ENCODE assay signal across 8 cellular contexts in the genomic region with DNA sequence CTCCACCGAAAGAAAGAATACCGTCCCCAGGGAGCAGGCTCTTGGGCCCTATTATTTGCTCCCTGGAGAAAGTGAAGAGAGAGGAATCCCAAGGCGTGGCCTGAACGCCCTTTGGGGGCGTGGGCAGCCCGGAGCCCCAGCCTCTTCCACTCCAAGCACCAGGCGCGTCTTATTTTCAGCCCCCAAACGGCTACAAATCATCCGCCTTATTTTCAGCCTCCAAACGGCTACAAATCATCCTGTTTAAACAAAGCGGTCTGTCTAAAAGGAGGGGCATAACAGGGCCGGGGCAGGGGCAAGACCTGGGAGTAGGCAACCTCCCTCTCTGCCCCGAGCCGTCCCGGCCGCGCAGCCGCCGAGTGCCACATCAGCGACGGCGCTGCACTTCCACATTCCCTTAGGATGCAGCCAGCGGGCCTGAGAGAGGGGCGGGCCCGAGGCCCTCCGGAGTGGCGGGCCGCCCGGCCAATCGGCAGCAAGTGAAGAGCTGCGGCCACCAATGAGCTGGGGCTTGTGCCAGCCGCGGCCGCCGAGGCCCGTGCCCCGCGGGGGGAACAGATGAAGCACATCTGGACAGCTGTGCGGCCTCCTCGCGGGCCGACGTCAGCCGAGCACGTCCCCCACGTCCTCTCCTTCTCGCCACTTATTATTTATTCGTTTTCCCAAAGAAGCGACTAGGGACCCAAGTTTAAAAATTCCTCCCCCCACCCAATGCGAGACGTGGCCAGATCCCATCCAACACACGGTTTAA. TPM values are rescaled to one million over a fixed set of nuclear protein-coding genes. Genes with fewer than 3 reads are reported as not detected.
A peak's percentile ranks its signal among the peaks of the same experiment; 100 is the strongest.
DNase-seq lines count a peak whose midpoint lies in the region; ATAC-seq and TF ChIP-seq lines count a peak whose summit lies in the region.

TMEM45A (plus strand) TSS at position 561 of the 751 bp plus-strand sequence. CDS start 62,593 bp downstream, outside the sequence.

- H3K4me3 ChIP-seq in left lung: peak within 1 kb of the TSS; percentile 31 to 49

- TF ChIP-seq POLR2A in GM19193 (IDR thresholded peaks at IDR 0.05; ENCODE audit: extremely low read depth, insufficient read depth, insufficient read length): peak; percentile 55

- no peaks in the 10 kb centered on the region for H3K36me3 Mint-ChIP-seq in activated CD4-positive, alpha-beta T cell treated with anti-CD3 and anti-CD28 coated beads, Interleukin-2, amount 10 ng/mL, durations not matched to agents 7 days and 5 days (ENCODE audit: low read depth)
- H3K36me3 Mint-ChIP-seq in dendritic cell treated with granulocyte-macrophage colony-stimulating factor and Interleukin-4, amounts not matched to agents 40 ng/mL and 50 ng/mL, for 4 days (ENCODE audit: low read depth): no peaks in the 10 kb centered on the region

- no peak for TF ChIP-seq CTCF in left lung (IDR thresholded peaks at IDR 0.05)

- ATAC-seq in HG03378 (IDR thresholded peaks at IDR 0.05; ENCODE audit: unreplicated experiment) (peak; percentile 90), left lung (peak; percentile 100)

- H3K36me3 ChIP-seq in left lung: no peaks in the 10 kb centered on the region

- CTCF ChIA-PET in activated CD4-positive, alpha-beta T cell treated with anti-CD3 and anti-CD28 coated beads, Interleukin-2, amount 10 ng/mL, durations not matched to agents 7 days and 5 days (lab: Charles Lee): interaction anchor here (1.1 kb wide), 1 partner anchor 9 kb away, joined by 4 read pairs; no protein-coding TSS in a partner anchor

- H3K27me3 Mint-ChIP-seq in activated CD4-positive, alpha-beta T cell treated with anti-CD3 and anti-CD28 coated beads, Interleukin-2, amount 10 ng/mL, durations not matched to agents 7 days and 5 days: peaks cover 21% of the 10 kb centered on the region
- peaks cover 20% of the 10 kb centered on the region for H3K27me3 Mint-ChIP-seq in dendritic cell treated with granulocyte-macrophage colony-stimulating factor and Interleukin-4, amounts not matched to agents 40 ng/mL and 50 ng/mL, for 4 days

- H3K9me3 Mint-ChIP-seq in activated CD4-positive, alpha-beta T cell treated with anti-CD3 and anti-CD28 coated beads, Interleukin-2, amount 10 ng/mL, durations not matched to agents 7 days and 5 days: no peaks in the 10 kb centered on the region
- H3K9me3 Mint-ChIP-seq in dendritic cell treated with granulocyte-macrophage colony-stimulating factor and Interleukin-4, amounts not matched to agents 40 ng/mL and 50 ng/mL, for 4 days: no peaks in the 10 kb centered on the region

- no peaks in the 10 kb centered on the region for H3K27me3 ChIP-seq in left lung

- peaks cover 0 to 12% of the 10 kb centered on the region in 2 donors for H3K4me1 ChIP-seq in left lung

- H3K27ac ChIP-seq in left lung: peak within 1 kb of the TSS; percentile 80 to 86

- POLR2A ChIA-PET in activated CD4-positive, alpha-beta T cell treated with anti-CD3 and anti-CD28 coated beads, Interleukin-2, amount 10 ng/mL, durations not matched to agents 7 days and 5 days (lab: Charles Lee): interaction anchor here (0.7 kb wide), 1 partner anchor 173 kb away, joined by 3 read pairs; no protein-coding TSS in a partner anchor

- intact Hi-C loops in dendritic cell treated with granulocyte-macrophage colony-stimulating factor and Interleukin-4, amounts not matched to agents 40 ng/mL and 50 ng/mL, for 4 days (cut with micrococcal nuclease): loop anchor here (1.0 to 10.0 kb wide), 3 partner anchors 91 to 215 kb away; partner anchors contain the start of genes LNP1, NIT2, TFG and TOMM70
- intact Hi-C loops in left lung (cut with DNase I): no loop called here

- no peak within 1 kb of the TSS for H3K27ac Mint-ChIP-seq in activated CD4-positive, alpha-beta T cell treated with anti-CD3 and anti-CD28 coated beads, Interleukin-2, amount 10 ng/mL, durations not matched to agents 7 days and 5 days
- H3K27ac Mint-ChIP-seq in dendritic cell treated with granulocyte-macrophage colony-stimulating factor and Interleukin-4, amounts not matched to agents 40 ng/mL and 50 ng/mL, for 4 days: peak within 1 kb of the TSS; percentile 61

- H3K9me3 ChIP-seq in left lung: no peaks in the 10 kb centered on the region

- peak within 1 kb of the TSS; percentile 79 for H3K4me3 Mint-ChIP-seq in activated CD4-positive, alpha-beta T cell treated with anti-CD3 and anti-CD28 coated beads, Interleukin-2, amount 10 ng/mL, durations not matched to agents 7 days and 5 days
- peak within 1 kb of the TSS; percentile 76 for H3K4me3 Mint-ChIP-seq in dendritic cell treated with granulocyte-macrophage colony-stimulating factor and Interleukin-4, amounts not matched to agents 40 ng/mL and 50 ng/mL, for 4 days

- peaks cover 13% of the 10 kb centered on the region for H3K4me1 Mint-ChIP-seq in activated CD4-positive, alpha-beta T cell treated with anti-CD3 and anti-CD28 coated beads, Interleukin-2, amount 10 ng/mL, durations not matched to agents 7 days and 5 days
- peaks cover 8% of the 10 kb centered on the region for H3K4me1 Mint-ChIP-seq in dendritic cell treated with granulocyte-macrophage colony-stimulating factor and Interleukin-4, amounts not matched to agents 40 ng/mL and 50 ng/mL, for 4 days (ENCODE audit: low read depth)

- peak; percentile 99 for DNase-seq in AG20443 (ENCODE audit: low spot score)
- DNase-seq in NCI-H460 (ENCODE audit: extremely low read depth, low read depth): peak; percentile 89
- DNase-seq in activated CD4-positive, alpha-beta T cell treated with anti-CD3 and anti-CD28 coated beads, Interleukin-2, amount 10 ng/mL, durations not matched to agents 7 days and 5 days: peak; percentile 77
- peak; percentile 95 to 97 for DNase-seq in left lung
- peak; percentile 70 to 90 for DNase-seq in stimulated activated CD4-positive, alpha-beta T cell treated with anti-CD3 and anti-CD28 coated beads, Interleukin-2, amount 100 ng/mL, for 24 hours

RNA-seq across cellular contexts. Expression of gene TMEM45A, which starts in this region (rescaled TPM):
- 6.5 and 8.9 TPM in 2 replicates for total RNA-seq in NCI-H460 (2014; rRNA removed; shearing (Covaris generic))
- 1.3 and 3.0 TPM in 2 replicates for polyA plus RNA-seq in NCI-H460 (2014; cell fraction: nucleus; rRNA removed)
- under 1 TPM; 0.15 to 0.17 TPM for total RNA-seq in activated CD4-positive, alpha-beta T cell treated with anti-CD3 and anti-CD28 coated beads, Interleukin-2, amount 10 ng/mL, durations not matched to agents 7 days and 5 days
- total RNA-seq in left lung: 10 to 100 TPM; 23.5 to 24.5 TPM

Comparison
In these comparisons a context has a peak if more than half of its experiments do, and no peak if none do; other contexts are left out.
1. Peak in every context shown above with its lines: DNase-seq, ATAC-seq, H3K4me3 ChIP-seq and H3K27ac ChIP-seq.
2. Peak in DNase-seq in activated CD4-positive, alpha-beta T cell treated with anti-CD3 and anti-CD28 coated beads, Interleukin-2, amount 10 ng/mL, durations not matched to agents 7 days and 5 days; RNA of the gene not detected or under 1 TPM.